ENCODE assay signal across 28 cellular contexts in the genomic region with DNA sequence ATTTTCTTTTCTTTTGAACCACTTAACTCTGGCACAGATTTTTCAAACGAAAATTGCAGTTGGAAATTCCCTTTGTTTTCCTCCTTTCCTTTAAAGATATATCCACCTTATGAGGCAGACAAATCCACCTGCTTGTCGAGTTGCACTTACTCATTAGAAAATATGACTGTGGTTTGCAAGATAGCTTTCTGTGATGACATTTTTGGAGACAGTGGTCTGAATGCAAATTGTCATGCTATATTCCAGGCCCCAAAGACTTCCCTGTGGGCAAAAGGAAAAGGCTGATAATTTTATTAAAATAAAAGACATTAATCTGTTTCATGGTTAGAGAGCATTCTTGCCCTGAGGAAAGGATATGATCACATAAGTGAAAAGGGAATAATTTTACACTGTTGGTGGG.
"Had no signal": no experiment of that assay in that cellular context is flagged by ENCODE, and none has a peak within 500 bp of the region (broad histone marks: within the 10 kb centered on the region; RNA-seq: fewer than 3 reads in every experiment).

No MANE protein-coding gene starts in this region.

- H3K79me2 ChIP-seq: hepatocyte had no signal

- H3K4me3 ChIP-seq: dorsolateral prefrontal cortex, gastrocnemius medialis, hepatocyte, left lung, prostate gland, right atrium auricular region, sigmoid colon, skin epidermis, spleen, testis, tibial artery, upper lobe of left lung had no signal

- H3K27ac ChIP-seq: dorsolateral prefrontal cortex, gastrocnemius medialis, left lung, prostate gland, right atrium auricular region, skin epidermis, spleen, testis, tibial artery, upper lobe of left lung had no signal

- H2AFZ ChIP-seq: hepatocyte had no signal

- H3K27me3 Mint-ChIP-seq: naive thymus-derived CD8-positive, alpha-beta T cell; stimulated activated memory B cell treated with anti-CD40 and anti-IgM and Interleukin-4, amounts not matched to agents 10 μg/mL and 1 μg/mL and 100 μg/mL, for 72 hours had no signal

- H3K9me3 Mint-ChIP-seq: endodermal cell; nephron progenitor cell; stimulated activated memory B cell treated with anti-CD40 and anti-IgM and Interleukin-4, amounts not matched to agents 10 μg/mL and 1 μg/mL and 100 μg/mL, for 72 hours had no signal

- H3K27ac Mint-ChIP-seq: endodermal cell; nephron progenitor cell; stimulated activated memory B cell treated with anti-CD40 and anti-IgM and Interleukin-4, amounts not matched to agents 10 μg/mL and 1 μg/mL and 100 μg/mL, for 72 hours had no signal

- H3K36me3 ChIP-seq: gastrocnemius medialis, left lung, prostate gland, right atrium auricular region, sigmoid colon, spleen, tibial artery, upper lobe of left lung had no signal

- DNase-seq: dorsolateral prefrontal cortex; effector CD4-positive, alpha-beta T cell; endodermal cell; foreskin fibroblast; gastrocnemius medialis; head of caudate nucleus; kidney; left cardiac atrium; left lung; mesenchymal stem cell; midbrain; naive thymus-derived CD8-positive, alpha-beta T cell; nephron progenitor cell; nucleus accumbens; sigmoid colon; spleen; stimulated activated CD4-positive, alpha-beta T cell treated with anti-CD3 and anti-CD28 coated beads, Interleukin-4, amount 100 ng/mL, for 4 hours; stimulated activated naive CD8-positive, alpha-beta T cell treated with anti-CD3 and anti-CD28 coated beads, Interleukin-15, Interleukin-2, amounts not matched to agents 100 U/mL and 50 U/mL, for 24 hours; substantia nigra; testis; tibial artery; upper lobe of left lung had no signal

- H3K36me3 Mint-ChIP-seq: stimulated activated memory B cell treated with anti-CD40 and anti-IgM and Interleukin-4, amounts not matched to agents 10 μg/mL and 1 μg/mL and 100 μg/mL, for 72 hours had no signal

- H3K27me3 ChIP-seq: gastrocnemius medialis, hepatocyte, left lung, right atrium auricular region, sigmoid colon, spleen, testis, tibial artery, upper lobe of left lung had no signal

- H3K4me1 ChIP-seq: gastrocnemius medialis, prostate gland, testis had no signal

- H3K4me1 Mint-ChIP-seq: endodermal cell, nephron progenitor cell had no signal

- H3K4me2 ChIP-seq: hepatocyte had no signal

- H3K9me3 ChIP-seq: gastrocnemius medialis, left lung, prostate gland, right atrium auricular region, sigmoid colon, spleen, testis, tibial artery, upper lobe of left lung had no signal

- ATAC-seq: esophagus mucosa; gastrocnemius medialis; left cardiac atrium; left lung; naive thymus-derived CD8-positive, alpha-beta T cell; stimulated activated memory B cell treated with anti-CD40 and anti-IgM and Interleukin-4, amounts not matched to agents 10 μg/mL and 1 μg/mL and 100 μg/mL, for 72 hours; stimulated activated naive CD8-positive, alpha-beta T cell treated with anti-CD3 and anti-CD28 coated beads, Interleukin-15, Interleukin-2, amounts not matched to agents 100 U/mL and 50 U/mL, for 24 hours had no signal

- H3K4me3 Mint-ChIP-seq: endodermal cell; naive thymus-derived CD8-positive, alpha-beta T cell; nephron progenitor cell; stimulated activated memory B cell treated with anti-CD40 and anti-IgM and Interleukin-4, amounts not matched to agents 10 μg/mL and 1 μg/mL and 100 μg/mL, for 72 hours had no signal
